ENCODE assay signal across 17 cellular contexts in genomic region chr9:130607640-130608420, GRCh38. TPM values are rescaled to one million over a fixed set of nuclear protein-coding genes. Genes with fewer than 3 reads are reported as not detected.
DNase-seq lines count a peak whose midpoint lies in the region; ATAC-seq, FAIRE-seq and TF ChIP-seq lines count a peak whose summit lies in the region.
"Had no signal": no experiment of that assay in that cellular context is flagged by ENCODE, and none has a peak within 500 bp of the region (broad histone marks: within the 10 kb centered on the region; RNA-seq: fewer than 3 reads in every experiment).

No MANE protein-coding gene starts in this region.

- H3K79me2 ChIP-seq in HepG2 (ENCODE audit: insufficient read depth, low read length): peaks cover 3% of the 10 kb centered on the region

- H4K20me1 ChIP-seq in HepG2 (ENCODE audit: insufficient read depth, low read length): no peaks in the 10 kb centered on the region

- in situ Hi-C loops in HepG2 (cut with HindIII; ENCODE audit: extremely low pct_ligation_motif_present, low pct_unique_long_range_greater_than_20kb): no loop called here

- H3K4me2 ChIP-seq in HepG2 (ENCODE audit: low read depth, low read length): no peak overlapping the region
- H3K4me2 ChIP-seq: hepatocyte had no signal

- TF ChIP-seq POLR2A in HepG2 (IDR thresholded peaks at IDR 0.05; ENCODE audit: insufficient read depth in 1 of 2, low read depth in 2 of 2, low read length in 2 of 2): no peak

- H3K27ac ChIP-seq in liver (ENCODE audit: low read depth in 1 of 2, low read length in 2 of 2): peak overlapping the region in 1 of 2 donors; percentile 61
- no peak overlapping the region for H3K27ac ChIP-seq in HepG2 (ENCODE audit: extremely low read length, insufficient read depth, low read length)
- no peak overlapping the region for H3K27ac ChIP-seq in caudate nucleus (ENCODE audit: low read depth, low read length)
- H3K27ac ChIP-seq: hepatocyte had no signal

- DNase-seq in HepG2 (ENCODE audit: low spot score) (no peak), cerebellar cortex (ENCODE audit: low spot score) (peak; percentile 5), lung microvascular endothelial cell (ENCODE audit: low read depth in 2 of 2) (peak; percentile 25 to 85), caudate nucleus (lab: John Stamatoyannopoulos, UW) (no peak), hepatic stellate cell (ENCODE audit: low spot score) (no peak), HUDEP-2 (lab: John Stamatoyannopoulos, UW; ENCODE audit: unreplicated experiment in 76 of 76) (no peak), 8988T (no peak)
- DNase-seq: activated CD4-positive, alpha-beta T cell treated with anti-CD3 and anti-CD28 coated beads, Interleukin-2, amount 10 ng/mL, durations not matched to agents 7 days and 5 days; aorta; effector memory CD8-positive, alpha-beta T cell; NCI-H1417 treated with DMSO at 0.1 percent for 48 hours; NCI-H510A; transverse colon had no signal

- H3K36me3 ChIP-seq in liver (ENCODE audit: control insufficient read depth in 4 of 4, insufficient read depth in 3 of 4, low read depth in 1 of 4, low read length in 3 of 4): peaks cover 3 to 8% (median 6%) of the 10 kb centered on the region in 4 donors
- peaks cover 10 to 55% of the 10 kb centered on the region in 2 experiments for H3K36me3 ChIP-seq in HepG2 (replicated peaks in 1 of 2; ENCODE audit: control insufficient read depth in 1 of 2, insufficient read depth in 2 of 2, low read length in 2 of 2)

- H3K9me3 ChIP-seq in liver (ENCODE audit: control insufficient read depth in 4 of 4, low read length in 3 of 4) (no peaks in the 10 kb centered on the region), HepG2 (ENCODE audit: low read length) (no peaks in the 10 kb centered on the region)
- H3K9me3 ChIP-seq: transverse colon had no signal

- TF ChIP-seq RAD21 in liver (IDR thresholded peaks at IDR 0.05): peak in 1 of 2 donors; percentile 15
- no peak for TF ChIP-seq RAD21 in HepG2 (CRISPR knock-in tag; IDR thresholded peaks at IDR 0.05)

- H3K27me3 ChIP-seq in liver (ENCODE audit: control insufficient read depth in 4 of 4, insufficient read depth in 4 of 4, low read length in 3 of 4) (no peaks in the 10 kb centered on the region), HepG2 (ENCODE audit: control insufficient read depth in 1 of 2, insufficient read depth in 2 of 2, low read length in 2 of 2) (no peaks in the 10 kb centered on the region)
- H3K27me3 ChIP-seq: hepatocyte, transverse colon had no signal

- no peak for TF ChIP-seq CTCF in liver (IDR thresholded peaks at IDR 0.05; ENCODE audit: low read depth, low read length, missing input control)
- no peak for TF ChIP-seq CTCF in HepG2 (CRISPR knock-in tag; IDR thresholded peaks at IDR 0.05)

- intact Hi-C loops in HepG2 (cut with micrococcal nuclease; ENCODE audit: unreplicated experiment): loop anchor here (10.0 kb wide), 1 partner anchor 153 kb away; no protein-coding TSS in a partner anchor

- TF ChIP-seq EP300 in HepG2 (IDR thresholded peaks at IDR 0.05; ENCODE audit: low read depth in 2 of 2, low read length in 2 of 2) (no peak), HepG2 (CRISPR knock-in tag; IDR thresholded peaks at IDR 0.05; ENCODE audit: borderline replicate concordance) (no peak)

- peaks cover 4 to 25% (median 16%) of the 10 kb centered on the region in 4 donors for H3K4me1 ChIP-seq in liver (ENCODE audit: control insufficient read depth in 4 of 4, insufficient read depth in 4 of 4, low read length in 3 of 4)
- H3K4me1 ChIP-seq in HepG2 (ENCODE audit: insufficient read depth, low read length): peaks cover 12% of the 10 kb centered on the region

- H3K9ac ChIP-seq in liver (ENCODE audit: low read depth in 1 of 2, low read length in 2 of 2) (no peak overlapping the region), HepG2 (ENCODE audit: insufficient read depth, low read depth, low read length) (no peak overlapping the region)

- no TSS peak for BruUV-seq in HepG2 (replicated peaks; lab: Mats Ljungman, UMichigan)

- WGBS in liver: 71% methylated on average over 10 of the region's 10 CpGs
- 89% methylated on average over 10 of the region's 10 CpGs for WGBS in HepG2 (ENCODE audit: low lambda C conversion rate)

- H3K4me3 ChIP-seq in liver (ENCODE audit: low read depth in 1 of 3, low read length in 3 of 3) (no peak overlapping the region), HepG2 (replicated peaks in 1 of 3; ENCODE audit: insufficient read depth in 1 of 3, low read depth in 2 of 3, low read length in 3 of 3) (no peak overlapping the region)
- H3K4me3 ChIP-seq: hepatocyte, transverse colon had no signal

- CTCF ChIA-PET in HepG2 (lab: Yijun Ruan, JAX; ENCODE audit: low intra/inter-chr PET ratio, low total read pairs): no interaction called here

- ATAC-seq in HepG2: no peak
- ATAC-seq: effector memory CD8-positive, alpha-beta T cell; Panc1 had no signal

- POLR2A ChIA-PET in HepG2 (lab: Yijun Ruan, JAX): interaction anchor here (1.1 kb wide), 1 partner anchor 28 kb away, joined by 4 read pairs; the partner anchor contains the start of gene FUBP3

- FAIRE-seq in HepG2 (lab: Jason Lieb, UNC): no peak

- H2AFZ ChIP-seq in HepG2 (ENCODE audit: low read length): no peak overlapping the region
- H2AFZ ChIP-seq: hepatocyte had no signal

TF ChIP-seq in liver, 16 proteins besides CTCF, POLR2A, EP300 and RAD21 (continues in another document):
- TF ChIP-seq HNF4G (IDR thresholded peaks at IDR 0.05) (no peak), ATF3 (IDR thresholded peaks at IDR 0.05) (no peak)

TF ChIP-seq in HepG2, 621 proteins besides CTCF, POLR2A, EP300 and RAD21 (continues in another document):
- TF ChIP-seq RCOR2 (CRISPR knock-in tag; IDR thresholded peaks at IDR 0.05): no peak
- TF ChIP-seq DRAP1 (CRISPR knock-in tag; IDR thresholded peaks at IDR 0.05): no peak
- no peak for TF ChIP-seq SSRP1 (CRISPR knock-in tag; IDR thresholded peaks at IDR 0.05)

RNA-seq across cellular contexts. Expression of gene FUBP3, which starts 28.5 kb away (rescaled TPM):
- 10 to 100 TPM; 26.5 to 39.0 TPM for total RNA-seq in liver
- 10 to 100 TPM; 16.1 to 23.2 TPM for polyA plus RNA-seq in liver
- 40.0 and 42.7 TPM in 2 replicates for total RNA-seq in HepG2 (2016; rRNA removed; fragmentation: Illumina TruSeq; extraction: Trizol)
- total RNA-seq in HepG2 (2016; cell fraction: cytosol; rRNA removed; fragmentation: Illumina TruSeq; extraction: Trizol; ENCODE audit: low read depth): 6.3 and 7.8 TPM in 2 replicates
- 36.9 and 42.9 TPM in 2 replicates for total RNA-seq in HepG2 (2016; cell fraction: insoluble cytoplasmic fraction; rRNA removed; fragmentation: Illumina TruSeq; extraction: Trizol)
- 18.7 and 20.2 TPM in 2 replicates for total RNA-seq in HepG2 (2016; cell fraction: membrane; rRNA removed; fragmentation: Illumina TruSeq; extraction: Trizol)
- 29.1 and 31.8 TPM in 2 replicates for total RNA-seq in HepG2 (2016; cell fraction: nucleus; rRNA removed; fragmentation: Illumina TruSeq; extraction: Trizol)
- 28.7 and 45.9 TPM in 2 replicates for polyA plus RNA-seq in HepG2 (2011; rRNA removed)
- polyA plus RNA-seq in HepG2 (2011; cell fraction: cytosol; rRNA removed): 19.2 and 22.5 TPM in 2 replicates
- 87.0 and 120 TPM in 2 replicates for polyA plus RNA-seq in HepG2 (2011; cell fraction: nucleus; rRNA removed)
- polyA plus RNA-seq in HepG2 (2012): 32.5 and 37.6 TPM in 2 replicates
- 4.9 and 5.9 TPM in 2 replicates for polyA plus RNA-seq in HepG2 (2016; cell fraction: cytosol; fragmentation: Illumina TruSeq; extraction: Trizol; ENCODE audit: low read depth)
- polyA plus RNA-seq in HepG2 (2016; cell fraction: insoluble cytoplasmic fraction; fragmentation: Illumina TruSeq; extraction: Trizol; ENCODE audit: low read depth): 52.7 and 56.2 TPM in 2 replicates
- polyA plus RNA-seq in HepG2 (2016; cell fraction: membrane; fragmentation: Illumina TruSeq; extraction: Trizol; ENCODE audit: low read depth): 13.3 and 13.7 TPM in 2 replicates
- 67.5 and 77.3 TPM in 2 replicates for polyA plus RNA-seq in HepG2 (2016; cell fraction: nucleus; fragmentation: Illumina TruSeq; extraction: Trizol; ENCODE audit: insufficient read depth, low read depth)
- 35.2 and 98.1 TPM in 2 replicates for polyA minus RNA-seq in HepG2 (2011; rRNA and poly(A)+ RNA removed; ENCODE audit: low replicate concordance)
- polyA minus RNA-seq in HepG2 (2011; cell fraction: cytosol; rRNA and poly(A)+ RNA removed): 16.8 and 22.0 TPM in 2 replicates
- polyA minus RNA-seq in HepG2 (2011; cell fraction: nucleus; rRNA and poly(A)+ RNA removed): 26.3 and 38.8 TPM in 2 replicates
- 24.4 and 27.8 TPM in 2 replicates for total RNA-seq in lung microvascular endothelial cell

RNA-seq across cellular contexts. Expression of gene PRDM12, which starts 56.6 kb away (rescaled TPM):
- not detected for total RNA-seq in liver
- under 1 TPM in 1 of 2 donors, not detected in 1; 0.02 TPM for polyA plus RNA-seq in liver
- 0.04 TPM in 1 of 2 replicates, not detected in the other for total RNA-seq in HepG2 (2016; rRNA removed; fragmentation: Illumina TruSeq; extraction: Trizol)
- not detected in 2 replicates for total RNA-seq in HepG2 (2016; cell fraction: cytosol; rRNA removed; fragmentation: Illumina TruSeq; extraction: Trizol; ENCODE audit: low read depth)
- 0.09 TPM in 1 of 2 replicates, not detected in the other for total RNA-seq in HepG2 (2016; cell fraction: insoluble cytoplasmic fraction; rRNA removed; fragmentation: Illumina TruSeq; extraction: Trizol)
- total RNA-seq in HepG2 (2016; cell fraction: membrane; rRNA removed; fragmentation: Illumina TruSeq; extraction: Trizol): 0.15 TPM in 1 of 2 replicates, not detected in the other
- not detected in 2 replicates for total RNA-seq in HepG2 (2016; cell fraction: nucleus; rRNA removed; fragmentation: Illumina TruSeq; extraction: Trizol)
- polyA plus RNA-seq in HepG2 (2011; rRNA removed): 0.07 and 0.08 TPM in 2 replicates
- 0.08 and 0.12 TPM in 2 replicates for polyA plus RNA-seq in HepG2 (2011; cell fraction: cytosol; rRNA removed)
- 0.13 and 0.19 TPM in 2 replicates for polyA plus RNA-seq in HepG2 (2011; cell fraction: nucleus; rRNA removed)
- polyA plus RNA-seq in HepG2 (2012): 0.17 and 0.27 TPM in 2 replicates
- 0.08 and 0.09 TPM in 2 replicates for polyA plus RNA-seq in HepG2 (2016; cell fraction: cytosol; fragmentation: Illumina TruSeq; extraction: Trizol; ENCODE audit: low read depth)
- 0.12 and 0.42 TPM in 2 replicates for polyA plus RNA-seq in HepG2 (2016; cell fraction: insoluble cytoplasmic fraction; fragmentation: Illumina TruSeq; extraction: Trizol; ENCODE audit: low read depth)
- 0.09 and 0.16 TPM in 2 replicates for polyA plus RNA-seq in HepG2 (2016; cell fraction: membrane; fragmentation: Illumina TruSeq; extraction: Trizol; ENCODE audit: low read depth)
- 0.24 and 0.30 TPM in 2 replicates for polyA plus RNA-seq in HepG2 (2016; cell fraction: nucleus; fragmentation: Illumina TruSeq; extraction: Trizol; ENCODE audit: insufficient read depth, low read depth)
- 0.12 and 0.40 TPM in 2 replicates for polyA minus RNA-seq in HepG2 (2011; rRNA and poly(A)+ RNA removed; ENCODE audit: low replicate concordance)
- polyA minus RNA-seq in HepG2 (2011; cell fraction: cytosol; rRNA and poly(A)+ RNA removed): not detected in 2 replicates
- polyA minus RNA-seq in HepG2 (2011; cell fraction: nucleus; rRNA and poly(A)+ RNA removed): not detected in 2 replicates
- not detected in 2 replicates for total RNA-seq in lung microvascular endothelial cell
- total RNA-seq: activated CD4-positive, alpha-beta T cell treated with anti-CD3 and anti-CD28 coated beads, Interleukin-2, amount 10 ng/mL, durations not matched to agents 7 days and 5 days; aorta; hepatocyte; transverse colon had no signal
- polyA plus RNA-seq: aorta, hepatocyte, IgD-negative memory B cell had no signal

Comparison
In these comparisons a context has a peak if more than half of its experiments do, and no peak if none do; other contexts are left out.
1. DNase-seq: peak in cerebellar cortex (single experiment) and lung microvascular endothelial cell (2 of 2); none in HepG2 (single experiment), caudate nucleus (0 of 61), hepatic stellate cell (single experiment), HUDEP-2 (0 of 76) and 8988T (single experiment).